ENCODE assay signal across 1 cellular context in genomic region chr15:57320543-57321220, GRCh38.
TF ChIP-seq lines count a peak whose summit lies in the region.

No MANE protein-coding gene starts in this region.

TF ChIP-seq in K562, 482 proteins besides CTCF, POLR2A, EP300 and RAD21 (continued from another document):
- TF ChIP-seq ZNF778 (CRISPR knock-in tag; IDR thresholded peaks at IDR 0.05) (no peak), HBP1 (CRISPR knock-in tag; IDR thresholded peaks at IDR 0.05) (no peak), RCOR1 (IDR thresholded peaks at IDR 0.05; ENCODE audit: borderline replicate concordance in 1 of 2, low read depth in 2 of 2, low read length in 2 of 2) (no peak), ZKSCAN8 (CRISPR knock-in tag; IDR thresholded peaks at IDR 0.05) (peak; percentile 36; the same call in 1 of the 2 replicates), SIRT6 (IDR thresholded peaks at IDR 0.05; ENCODE audit: low read depth, low read length) (no peak), KHSRP (IDR thresholded peaks at IDR 0.05) (no peak), ZNF583 (CRISPR knock-in tag; IDR thresholded peaks at IDR 0.05) (no peak), ZNF780A (CRISPR knock-in tag; IDR thresholded peaks at IDR 0.05) (no peak), ETS2 (tag; IDR thresholded peaks at IDR 0.05; ENCODE audit: borderline replicate concordance, poor library complexity, severe bottlenecking) (no peak), PREB (CRISPR knock-in tag; IDR thresholded peaks at IDR 0.05) (no peak), RNF2 (IDR thresholded peaks at IDR 0.05) (no peak), PATZ1 (CRISPR knock-in tag; IDR thresholded peaks at IDR 0.05; ENCODE audit: borderline replicate concordance) (no peak), ZNF76 (CRISPR knock-in tag; IDR thresholded peaks at IDR 0.05; ENCODE audit: borderline replicate concordance) (no peak), ZBTB49 (CRISPR knock-in tag; IDR thresholded peaks at IDR 0.05; ENCODE audit: borderline replicate concordance) (no peak), GATA2 (CRISPR knock-in tag; IDR thresholded peaks at IDR 0.05) (no peak), ARID4B (CRISPR knock-in tag; IDR thresholded peaks at IDR 0.05) (no peak), GATAD2A (IDR thresholded peaks at IDR 0.05) (no peak), CBX3 (IDR thresholded peaks at IDR 0.05; ENCODE audit: borderline replicate concordance in 1 of 2, low read length in 2 of 2) (no peak), SFPQ (IDR thresholded peaks at IDR 0.05; ENCODE audit: low read depth, low read length) (no peak), MAX (CRISPR knock-in tag; IDR thresholded peaks at IDR 0.05) (peak; percentile 5; the same call in 1 of the 2 replicates), CCAR2 (IDR thresholded peaks at IDR 0.05; ENCODE audit: low read depth, low read length) (no peak), ZNF316 (IDR thresholded peaks at IDR 0.05) (no peak), FUS (optimal IDR thresholded peaks at IDR 0.05; ENCODE audit: low read depth, low read length) (no peak), IRF2 (CRISPR knock-in tag; IDR thresholded peaks at IDR 0.05) (no peak), MXI1 (IDR thresholded peaks at IDR 0.05; ENCODE audit: low read depth, low read length) (no peak), CGGBP1 (CRISPR knock-in tag; IDR thresholded peaks at IDR 0.05) (no peak), RFX1 (IDR thresholded peaks at IDR 0.05) (peak; percentile 82), PHF8 (IDR thresholded peaks at IDR 0.05; ENCODE audit: borderline replicate concordance, low read length) (peak; percentile 33; the same call in 1 of the 2 replicates), PCBP1 (IDR thresholded peaks at IDR 0.05; ENCODE audit: low read depth, low read length, poor library complexity, severe bottlenecking) (no peak), SREBF1 (IDR thresholded peaks at IDR 0.05; ENCODE audit: borderline replicate concordance, low read depth, low read length) (no peak), SREBF2 (CRISPR knock-in tag; IDR thresholded peaks at IDR 0.05) (no peak), ZNF282 (CRISPR knock-in tag; IDR thresholded peaks at IDR 0.05) (no peak), ZNF395 (CRISPR knock-in tag; IDR thresholded peaks at IDR 0.05) (peak; percentile 85), ZFP30 (CRISPR knock-in tag; IDR thresholded peaks at IDR 0.05; ENCODE audit: borderline replicate concordance) (no peak), ZNF740 (CRISPR knock-in tag; IDR thresholded peaks at IDR 0.05) (no peak), ZNF740 (tag; IDR thresholded peaks at IDR 0.05) (no peak), PML (IDR thresholded peaks at IDR 0.05; ENCODE audit: low read length) (no peak), FOXK2 (conservative IDR thresholded peaks at IDR 0.05 in 1 of 2, IDR thresholded peaks at IDR 0.05 in 1 of 2; ENCODE audit: low read depth in 2 of 2) (peak; percentile 43 to 67; a peak in 2 of 4 replicates), THRA (IDR thresholded peaks at IDR 0.05) (no peak), JUNB (CRISPR knock-in tag; conservative IDR thresholded peaks at IDR 0.05) (no peak), CAMTA2 (CRISPR knock-in tag; conservative IDR thresholded peaks at IDR 0.05) (no peak), MTF1 (CRISPR knock-in tag; IDR thresholded peaks at IDR 0.05; ENCODE audit: borderline replicate concordance) (no peak), CBFA2T2 (conservative IDR thresholded peaks at IDR 0.05) (no peak), ZNF277 (CRISPR knock-in tag; IDR thresholded peaks at IDR 0.05; ENCODE audit: borderline replicate concordance) (no peak)
